Comparison of ENCODE assay signal across 15 cellular contexts in genomic region chr2:95317123-95317500, GRCh38.
"Had no signal": no experiment of that assay in that cellular context is flagged by ENCODE, and none has a peak within 500 bp of the region (broad histone marks: within the 10 kb centered on the region; RNA-seq: fewer than 3 reads in every experiment).

No MANE protein-coding gene starts in this region.

- H3K4me1 ChIP-seq: heart right ventricle, neural progenitor cell had no signal

- H2AFZ ChIP-seq: neural progenitor cell had no signal

- H3K4me3 ChIP-seq: heart right ventricle, neural progenitor cell, skin epidermis had no signal

- H3K27me3 ChIP-seq: neural progenitor cell had no signal

- H3K4me3 Mint-ChIP-seq: activated naive CD8-positive, alpha-beta T cell; activated T-cell treated with anti-CD3 and anti-CD28 coated beads, Interleukin-2, amount 50 U/mL, for 24 hours; mesothelial cell of epicardium; neural progenitor cell had no signal

- H3K27ac Mint-ChIP-seq: activated naive CD8-positive, alpha-beta T cell; activated T-cell treated with anti-CD3 and anti-CD28 coated beads, Interleukin-2, amount 50 U/mL, for 24 hours; mesothelial cell of epicardium; type B pancreatic cell had no signal

- H3K4me2 ChIP-seq: neural progenitor cell had no signal

- H3K9me3 Mint-ChIP-seq: activated T-cell treated with anti-CD3 and anti-CD28 coated beads, Interleukin-2, amount 50 U/mL, for 24 hours; mesothelial cell of epicardium; type B pancreatic cell had no signal

- ATAC-seq: activated CD4-positive, CD25-positive, alpha-beta regulatory T cell treated with anti-CD3 and anti-CD28 coated beads, Interleukin-2, amount 50 U/mL, for 24 hours; heart right ventricle; left ventricle myocardium superior had no signal

- H3K36me3 ChIP-seq: heart right ventricle, neural progenitor cell had no signal

- H3K36me3 Mint-ChIP-seq: activated naive CD8-positive, alpha-beta T cell; mesothelial cell of epicardium; neural progenitor cell; type B pancreatic cell had no signal

- H3K9me3 ChIP-seq: heart right ventricle had no signal

- DNase-seq: activated CD4-positive, alpha-beta T cell treated with anti-CD3 and anti-CD28 coated beads, Interleukin-2, amount 50 U/mL, for 4 hours; activated effector memory CD4-positive, alpha-beta T cell treated with Interleukin-2 at 50 U/mL for 16 hours; activated T-cell treated with anti-CD3 and anti-CD28 coated beads, Interleukin-2, amount 50 U/mL, for 24 hours; anterior cingulate cortex; effector CD4-positive, alpha-beta T cell; left ventricle myocardium superior; retina; SW 1271 had no signal

- H3K27ac ChIP-seq: heart right ventricle, neural progenitor cell, skin epidermis had no signal
